Comparison of ENCODE assay signal across 1 cellular context in genomic region chr2:39550701-39551285, GRCh38.
A peak's percentile ranks its signal among the peaks of the same experiment; 100 is the strongest.
TF ChIP-seq lines count a peak whose summit lies in the region.

No MANE protein-coding gene starts in this region.

TF ChIP-seq in HepG2, 621 proteins besides CTCF, POLR2A, EP300 and RAD21 (continued from another document and continues in another):
- no peak for TF ChIP-seq ZNF687 (CRISPR knock-in tag; IDR thresholded peaks at IDR 0.05)
- no peak for TF ChIP-seq ZNF562 (CRISPR knock-in tag; IDR thresholded peaks at IDR 0.05; ENCODE audit: borderline replicate concordance)
- peak; percentile 95 for TF ChIP-seq ZNF337 (CRISPR knock-in tag; IDR thresholded peaks at IDR 0.05; ENCODE audit: borderline replicate concordance, low read depth)
- peak; percentile 100 for TF ChIP-seq HNF4A (CRISPR knock-in tag; IDR thresholded peaks at IDR 0.05)
- TF ChIP-seq MAX (IDR thresholded peaks at IDR 0.05) = peak; percentile 95
- TF ChIP-seq HOXA7 (CRISPR knock-in tag; IDR thresholded peaks at IDR 0.05) = no peak
- TF ChIP-seq SMC3 (IDR thresholded peaks at IDR 0.05; ENCODE audit: low read length) = peak; percentile 61; the same call in 1 of the 2 replicates
- 0 out of 2 replicates have a peak, but pooled peaks have one; percentile 82 for TF ChIP-seq ZFP62 (CRISPR knock-in tag; IDR thresholded peaks at IDR 0.05)
- TF ChIP-seq ZBTB4 (CRISPR knock-in tag; IDR thresholded peaks at IDR 0.05; ENCODE audit: borderline replicate concordance) = no peak; the same call in 1 of the 2 replicates
- TF ChIP-seq CHCHD3 (CRISPR knock-in tag; IDR thresholded peaks at IDR 0.05) = no peak
- no peak; the same call in 1 of the 2 replicates for TF ChIP-seq ZFP36L1 (CRISPR knock-in tag; IDR thresholded peaks at IDR 0.05)
- peak; percentile 95 for TF ChIP-seq SP140L (CRISPR knock-in tag; IDR thresholded peaks at IDR 0.05; ENCODE audit: borderline replicate concordance)
- no peak; the same call in 1 of the 2 replicates for TF ChIP-seq LRRFIP1 (CRISPR knock-in tag; conservative IDR thresholded peaks at IDR 0.05)
- no peak; the same call in 1 of the 2 replicates for TF ChIP-seq ZBTB1 (CRISPR knock-in tag; IDR thresholded peaks at IDR 0.05; ENCODE audit: borderline replicate concordance)
- peak; percentile 94; the same call in 1 of the 2 replicates for TF ChIP-seq ZBTB34 (CRISPR knock-in tag; IDR thresholded peaks at IDR 0.05)
- TF ChIP-seq ZNF75D (CRISPR knock-in tag; IDR thresholded peaks at IDR 0.05; ENCODE audit: borderline replicate concordance) = no peak
- TF ChIP-seq ZBTB40 (IDR thresholded peaks at IDR 0.05) = no peak
- TF ChIP-seq ZBTB40 (CRISPR knock-in tag; IDR thresholded peaks at IDR 0.05) = peak; percentile 83; the same call in 1 of the 2 replicates
- no peak for TF ChIP-seq ZNF543 (CRISPR knock-in tag; IDR thresholded peaks at IDR 0.05)
- TF ChIP-seq ZNF792 (CRISPR knock-in tag; IDR thresholded peaks at IDR 0.05) = peak; percentile 98
- TF ChIP-seq EHMT2 (IDR thresholded peaks at IDR 0.05; ENCODE audit: borderline replicate concordance, low read depth, low read length) = peak; percentile 39; the same call in 1 of the 2 replicates
- no peak for TF ChIP-seq THAP8 (CRISPR knock-in tag; IDR thresholded peaks at IDR 0.05; ENCODE audit: borderline replicate concordance)
- no peak for TF ChIP-seq CERS6 (CRISPR knock-in tag; IDR thresholded peaks at IDR 0.05)
- TF ChIP-seq E2F5 (CRISPR knock-in tag; conservative IDR thresholded peaks at IDR 0.05) = no peak
- peak; percentile 66; the same call in 1 of the 2 replicates for TF ChIP-seq ZNF367 (CRISPR knock-in tag; IDR thresholded peaks at IDR 0.05; ENCODE audit: borderline replicate concordance)
- no peak for TF ChIP-seq PRPF4 (IDR thresholded peaks at IDR 0.05; ENCODE audit: low read depth, low read length, poor library complexity, severe bottlenecking)
